8 cellular contexts compared by ENCODE assay signal in the genomic region with DNA sequence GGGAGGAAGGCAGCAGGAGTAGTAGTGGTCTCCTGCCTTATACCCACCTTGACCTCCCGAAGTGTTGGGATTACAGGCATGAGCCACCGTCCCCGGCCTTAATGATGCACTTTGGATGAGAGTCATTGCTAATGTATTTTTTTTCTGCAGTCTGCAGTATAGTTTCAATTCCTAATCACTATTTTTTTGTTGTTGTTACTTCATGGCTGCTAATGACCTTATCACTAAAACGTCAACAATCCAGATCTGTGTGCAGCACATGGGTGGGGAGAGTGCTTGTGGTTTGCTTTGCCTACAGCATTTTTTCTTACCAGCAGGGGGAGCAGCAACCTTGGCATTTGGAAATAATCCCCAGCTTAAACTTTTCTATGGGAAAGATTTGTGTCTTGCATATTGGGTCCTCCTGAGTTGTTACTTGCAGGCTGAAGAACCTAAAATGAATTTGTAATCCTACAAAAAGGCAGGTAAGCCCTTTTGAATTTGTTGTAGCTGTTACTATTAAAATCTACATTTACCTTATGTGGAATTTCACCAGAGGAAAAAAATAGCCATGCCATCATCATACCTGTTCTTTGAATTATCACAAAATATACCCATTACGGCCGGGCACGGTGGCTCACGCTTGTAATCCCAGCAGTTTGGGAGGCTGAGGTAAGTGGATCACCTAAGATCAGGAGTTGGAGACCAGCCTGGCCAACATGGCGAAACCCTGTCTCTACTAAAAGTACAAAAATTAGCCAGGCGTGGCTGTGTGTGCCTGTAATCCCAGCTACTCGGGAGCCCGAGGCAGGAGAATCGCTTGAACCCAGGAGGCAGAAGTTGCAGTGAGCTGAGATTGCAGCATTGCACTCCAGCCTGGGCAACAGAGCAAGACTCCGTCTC. TPM values are rescaled to one million over a fixed set of nuclear protein-coding genes. Genes with fewer than 3 reads are reported as not detected.
DNase-seq lines count a peak whose midpoint lies in the region; ATAC-seq, FAIRE-seq and TF ChIP-seq lines count a peak whose summit lies in the region.

No MANE protein-coding gene starts in this region.

- H3K9me3 ChIP-seq in HepG2 (ENCODE audit: low read length), result no peaks in the 10 kb centered on the region

- no peak overlapping the region for H3K4me2 ChIP-seq in HepG2 (ENCODE audit: low read depth, low read length)

- no peaks in the 10 kb centered on the region for H3K9me3 Mint-ChIP-seq in chondrocyte (ENCODE audit: low read depth)

- intact Hi-C loops in HepG2 (cut with micrococcal nuclease; ENCODE audit: unreplicated experiment), result loop anchor here (2.0 to 5.0 kb wide), 2 partner anchors 164 to 568 kb away; no protein-coding TSS in a partner anchor

- POLR2A ChIA-PET in HepG2 (lab: Yijun Ruan, JAX), result no interaction called here

- TF ChIP-seq RAD21 in HepG2 (CRISPR knock-in tag; IDR thresholded peaks at IDR 0.05), result peak; percentile 17; the same call in 1 of the 2 replicates

- peak; percentile 77 for ATAC-seq in HG02852 (IDR thresholded peaks at IDR 0.05; ENCODE audit: unreplicated experiment)
- peak; percentile 92 for ATAC-seq in HepG2

- no peaks in the 10 kb centered on the region for H3K36me3 Mint-ChIP-seq in chondrocyte (ENCODE audit: low read depth)

- no peaks in the 10 kb centered on the region for H3K4me1 ChIP-seq in HepG2 (ENCODE audit: insufficient read depth, low read length)

- no peak overlapping the region for H3K27ac Mint-ChIP-seq in chondrocyte (ENCODE audit: unreplicated experiment)

- no TSS peak for BruUV-seq in HepG2 (replicated peaks; lab: Mats Ljungman, UMichigan)

- CTCF ChIA-PET in HepG2 (lab: Yijun Ruan, JAX; ENCODE audit: low intra/inter-chr PET ratio, low total read pairs), result interaction anchor here (1.3 kb wide), 1 partner anchor 163 kb away, joined by 5 read pairs; no protein-coding TSS in a partner anchor

- 0 out of 5 replicates have a peak, but pooled peaks cover 0 to 3% of the 10 kb centered on the region in 2 experiments for H3K27me3 ChIP-seq in HepG2 (ENCODE audit: control insufficient read depth in 1 of 2, insufficient read depth in 2 of 2, low read length in 2 of 2)

- no peak overlapping the region for H2AFZ ChIP-seq in HepG2 (ENCODE audit: low read length)

- TF ChIP-seq POLR2A in HepG2 (IDR thresholded peaks at IDR 0.05; ENCODE audit: insufficient read depth in 1 of 2, low read depth in 2 of 2, low read length in 2 of 2), result no peak

- TF ChIP-seq CTCF in chondrocyte (IDR thresholded peaks at IDR 0.05), result peak; percentile 91
- TF ChIP-seq CTCF in HepG2 (CRISPR knock-in tag; IDR thresholded peaks at IDR 0.05), result peak; percentile 82

- peaks cover 6% of the 10 kb centered on the region for H3K4me1 Mint-ChIP-seq in chondrocyte (ENCODE audit: low read depth)

- peak; percentile 48 for FAIRE-seq in HepG2 (lab: Jason Lieb, UNC)

- H3K79me2 ChIP-seq in HepG2 (ENCODE audit: insufficient read depth, low read length), result no peaks in the 10 kb centered on the region

- 38% methylated on average over 12 of the region's 14 CpGs for WGBS in HepG2 (ENCODE audit: low lambda C conversion rate)

- TF ChIP-seq EP300 in HepG2 (IDR thresholded peaks at IDR 0.05; ENCODE audit: low read depth in 2 of 2, low read length in 2 of 2), result no peak
- no peak for TF ChIP-seq EP300 in HepG2 (CRISPR knock-in tag; IDR thresholded peaks at IDR 0.05; ENCODE audit: borderline replicate concordance)

- H3K36me3 ChIP-seq in HepG2 (replicated peaks in 1 of 2; ENCODE audit: control insufficient read depth in 1 of 2, insufficient read depth in 2 of 2, low read length in 2 of 2), result no peaks in the 10 kb centered on the region

- no peak overlapping the region for H3K4me3 Mint-ChIP-seq in chondrocyte (ENCODE audit: unreplicated experiment)

- peak; percentile 51 for DNase-seq in NCI-H1436 (lab: John Stamatoyannopoulos, UW)
- DNase-seq in NCI-H1436 treated with DMSO at 0.1 percent for 48 hours (lab: John Stamatoyannopoulos, UW), result no peak
- peak; percentile 66 for DNase-seq in NCI-H2227 (lab: John Stamatoyannopoulos, UW; ENCODE audit: unreplicated experiment)
- peak; percentile 73 to 86 for DNase-seq in activated CD4-positive, alpha-beta T cell treated with anti-CD3 and anti-CD28 coated beads for 24 hours (ENCODE audit: low read depth in 2 of 2)
- no peak for DNase-seq in chondrocyte (ENCODE audit: low spot score)
- peak; percentile 47 for DNase-seq in HepG2 (ENCODE audit: low spot score)
- DNase-seq in stimulated activated CD8-positive, alpha-beta memory T cell treated with anti-CD3 and anti-CD28 coated beads, Interleukin-12 subunit alpha, Interleukin-12 subunit beta, amount 100 ng/mL, for 24 hours (ENCODE audit: extremely low read depth), result peak; percentile 43

- H3K27ac ChIP-seq in HepG2 (ENCODE audit: extremely low read length, insufficient read depth, low read length), result no peak overlapping the region

- peaks cover 12% of the 10 kb centered on the region for H3K27me3 Mint-ChIP-seq in chondrocyte (ENCODE audit: low read depth)

- H4K20me1 ChIP-seq in HepG2 (ENCODE audit: insufficient read depth, low read length), result no peaks in the 10 kb centered on the region

- H3K4me3 ChIP-seq in HepG2 (replicated peaks in 1 of 3; ENCODE audit: insufficient read depth in 1 of 3, low read depth in 2 of 3, low read length in 3 of 3), result no peak overlapping the region

- H3K9ac ChIP-seq in HepG2 (ENCODE audit: insufficient read depth, low read depth, low read length), result no peak overlapping the region

- in situ Hi-C loops in HepG2 (cut with HindIII; ENCODE audit: extremely low pct_ligation_motif_present, low pct_unique_long_range_greater_than_20kb), result loop anchor here (10.0 to 25.0 kb wide), 4 partner anchors 166 to 1212 kb away; no protein-coding TSS in a partner anchor

RNA-seq across cellular contexts. Expression of gene MED7, which starts 6.3 kb away (rescaled TPM):
- total RNA-seq in chondrocyte (8.8 to 10.4 TPM (median 10.3 TPM) in 3 replicates), HepG2 (2016; rRNA removed; fragmentation: Illumina TruSeq; extraction: Trizol) (9.2 and 10.0 TPM in 2 replicates)
- total RNA-seq in HepG2 (2016; cell fraction: cytosol; rRNA removed; fragmentation: Illumina TruSeq; extraction: Trizol; ENCODE audit: low read depth), result 4.4 and 5.5 TPM in 2 replicates
- 9.1 and 11.9 TPM in 2 replicates for total RNA-seq in HepG2 (2016; cell fraction: insoluble cytoplasmic fraction; rRNA removed; fragmentation: Illumina TruSeq; extraction: Trizol)
- 5.1 and 6.2 TPM in 2 replicates for total RNA-seq in HepG2 (2016; cell fraction: membrane; rRNA removed; fragmentation: Illumina TruSeq; extraction: Trizol)
- 8.1 and 8.9 TPM in 2 replicates for total RNA-seq in HepG2 (2016; cell fraction: nucleus; rRNA removed; fragmentation: Illumina TruSeq; extraction: Trizol)
- 9.2 and 9.4 TPM in 2 replicates for polyA plus RNA-seq in HepG2 (2011; rRNA removed)
- polyA plus RNA-seq in HepG2 (2011; cell fraction: cytosol; rRNA removed), result 3.4 and 5.4 TPM in 2 replicates
- polyA plus RNA-seq in HepG2 (2011; cell fraction: nucleus; rRNA removed), result 3.1 and 5.6 TPM in 2 replicates
- polyA plus RNA-seq in HepG2 (2012), result 8.0 and 8.8 TPM in 2 replicates
- polyA plus RNA-seq in HepG2 (2016; cell fraction: cytosol; fragmentation: Illumina TruSeq; extraction: Trizol; ENCODE audit: low read depth), result 3.9 and 4.0 TPM in 2 replicates
- 10.5 and 10.9 TPM in 2 replicates for polyA plus RNA-seq in HepG2 (2016; cell fraction: insoluble cytoplasmic fraction; fragmentation: Illumina TruSeq; extraction: Trizol; ENCODE audit: low read depth)
- 3.2 and 4.6 TPM in 2 replicates for polyA plus RNA-seq in HepG2 (2016; cell fraction: membrane; fragmentation: Illumina TruSeq; extraction: Trizol; ENCODE audit: low read depth)
- polyA plus RNA-seq in HepG2 (2016; cell fraction: nucleus; fragmentation: Illumina TruSeq; extraction: Trizol; ENCODE audit: insufficient read depth, low read depth), result 10.6 and 11.6 TPM in 2 replicates
- 3.2 and 3.3 TPM in 2 replicates for polyA minus RNA-seq in HepG2 (2011; rRNA and poly(A)+ RNA removed; ENCODE audit: low replicate concordance)
- 3.9 and 4.7 TPM in 2 replicates for polyA minus RNA-seq in HepG2 (2011; cell fraction: cytosol; rRNA and poly(A)+ RNA removed)
- polyA minus RNA-seq in HepG2 (2011; cell fraction: nucleus; rRNA and poly(A)+ RNA removed), result 12.6 and 17.8 TPM in 2 replicates

RNA-seq across cellular contexts. Expression of gene GARIN3, which starts 17.1 kb away (rescaled TPM):
- total RNA-seq in chondrocyte, result not detected in 3 replicates
- total RNA-seq in HepG2 (2016; rRNA removed; fragmentation: Illumina TruSeq; extraction: Trizol), result not detected in 2 replicates
- total RNA-seq in HepG2 (2016; cell fraction: cytosol; rRNA removed; fragmentation: Illumina TruSeq; extraction: Trizol; ENCODE audit: low read depth), result not detected in 2 replicates
- not detected in 2 replicates for total RNA-seq in HepG2 (2016; cell fraction: insoluble cytoplasmic fraction; rRNA removed; fragmentation: Illumina TruSeq; extraction: Trizol)
- not detected in 2 replicates for total RNA-seq in HepG2 (2016; cell fraction: membrane; rRNA removed; fragmentation: Illumina TruSeq; extraction: Trizol)
- not detected in 2 replicates for total RNA-seq in HepG2 (2016; cell fraction: nucleus; rRNA removed; fragmentation: Illumina TruSeq; extraction: Trizol)
- polyA plus RNA-seq in HepG2 (2011; rRNA removed), result not detected in 2 replicates
- polyA plus RNA-seq in HepG2 (2011; cell fraction: cytosol; rRNA removed), result not detected in 2 replicates
- not detected in 2 replicates for polyA plus RNA-seq in HepG2 (2011; cell fraction: nucleus; rRNA removed)
- polyA plus RNA-seq in HepG2 (2012), result not detected in 2 replicates
- polyA plus RNA-seq in HepG2 (2016; cell fraction: cytosol; fragmentation: Illumina TruSeq; extraction: Trizol; ENCODE audit: low read depth), result not detected in 2 replicates
- polyA plus RNA-seq in HepG2 (2016; cell fraction: insoluble cytoplasmic fraction; fragmentation: Illumina TruSeq; extraction: Trizol; ENCODE audit: low read depth), result not detected in 2 replicates
- polyA plus RNA-seq in HepG2 (2016; cell fraction: membrane; fragmentation: Illumina TruSeq; extraction: Trizol; ENCODE audit: low read depth), result not detected in 2 replicates
- polyA plus RNA-seq in HepG2 (2016; cell fraction: nucleus; fragmentation: Illumina TruSeq; extraction: Trizol; ENCODE audit: insufficient read depth, low read depth), result not detected in 2 replicates
- polyA minus RNA-seq in HepG2 (2011; rRNA and poly(A)+ RNA removed; ENCODE audit: low replicate concordance), result not detected in 2 replicates
- not detected in 2 replicates for polyA minus RNA-seq in HepG2 (2011; cell fraction: cytosol; rRNA and poly(A)+ RNA removed)
- not detected in 2 replicates for polyA minus RNA-seq in HepG2 (2011; cell fraction: nucleus; rRNA and poly(A)+ RNA removed)

RNA-seq across cellular contexts. Expression of gene ITK, which starts 31.7 kb away (rescaled TPM):
- total RNA-seq in chondrocyte, result not detected in 3 replicates
- not detected in 2 replicates for total RNA-seq in HepG2 (2016; rRNA removed; fragmentation: Illumina TruSeq; extraction: Trizol)
- total RNA-seq in HepG2 (2016; cell fraction: cytosol; rRNA removed; fragmentation: Illumina TruSeq; extraction: Trizol; ENCODE audit: low read depth), result not detected in 2 replicates
- total RNA-seq in HepG2 (2016; cell fraction: insoluble cytoplasmic fraction; rRNA removed; fragmentation: Illumina TruSeq; extraction: Trizol), result not detected in 2 replicates
- not detected in 2 replicates for total RNA-seq in HepG2 (2016; cell fraction: membrane; rRNA removed; fragmentation: Illumina TruSeq; extraction: Trizol)
- total RNA-seq in HepG2 (2016; cell fraction: nucleus; rRNA removed; fragmentation: Illumina TruSeq; extraction: Trizol), result not detected in 2 replicates
- 0.01 TPM in 1 of 2 replicates, not detected in the other for polyA plus RNA-seq in HepG2 (2011; rRNA removed)
- polyA plus RNA-seq in HepG2 (2011; cell fraction: cytosol; rRNA removed), result not detected in 2 replicates
- polyA plus RNA-seq in HepG2 (2011; cell fraction: nucleus; rRNA removed), result not detected in 2 replicates
- not detected in 2 replicates for polyA plus RNA-seq in HepG2 (2012)
- not detected in 2 replicates for polyA plus RNA-seq in HepG2 (2016; cell fraction: cytosol; fragmentation: Illumina TruSeq; extraction: Trizol; ENCODE audit: low read depth)
- not detected in 2 replicates for polyA plus RNA-seq in HepG2 (2016; cell fraction: insoluble cytoplasmic fraction; fragmentation: Illumina TruSeq; extraction: Trizol; ENCODE audit: low read depth)
- polyA plus RNA-seq in HepG2 (2016; cell fraction: membrane; fragmentation: Illumina TruSeq; extraction: Trizol; ENCODE audit: low read depth), result not detected in 2 replicates
- not detected in 2 replicates for polyA plus RNA-seq in HepG2 (2016; cell fraction: nucleus; fragmentation: Illumina TruSeq; extraction: Trizol; ENCODE audit: insufficient read depth, low read depth)
- polyA minus RNA-seq in HepG2 (2011; rRNA and poly(A)+ RNA removed; ENCODE audit: low replicate concordance), result not detected in 2 replicates
- polyA minus RNA-seq in HepG2 (2011; cell fraction: cytosol; rRNA and poly(A)+ RNA removed), result not detected in 2 replicates
- polyA minus RNA-seq in HepG2 (2011; cell fraction: nucleus; rRNA and poly(A)+ RNA removed), result not detected in 2 replicates

RNA-seq across cellular contexts. Expression of gene HAVCR2, which starts 40.1 kb away (rescaled TPM):
- 0.28 to 0.35 TPM in 2 of 3 replicates, not detected in the other for total RNA-seq in chondrocyte
- total RNA-seq in HepG2 (2016; rRNA removed; fragmentation: Illumina TruSeq; extraction: Trizol), result 0.07 TPM in 1 of 2 replicates, not detected in the other
- not detected in 2 replicates for total RNA-seq in HepG2 (2016; cell fraction: cytosol; rRNA removed; fragmentation: Illumina TruSeq; extraction: Trizol; ENCODE audit: low read depth)
- not detected in 2 replicates for total RNA-seq in HepG2 (2016; cell fraction: insoluble cytoplasmic fraction; rRNA removed; fragmentation: Illumina TruSeq; extraction: Trizol)
- not detected in 2 replicates for total RNA-seq in HepG2 (2016; cell fraction: membrane; rRNA removed; fragmentation: Illumina TruSeq; extraction: Trizol)
- 0.13 TPM in 1 of 2 replicates, not detected in the other for total RNA-seq in HepG2 (2016; cell fraction: nucleus; rRNA removed; fragmentation: Illumina TruSeq; extraction: Trizol)
- polyA plus RNA-seq in HepG2 (2011; rRNA removed), result 0.16 and 1.4 TPM in 2 replicates
- 0.23 and 0.74 TPM in 2 replicates for polyA plus RNA-seq in HepG2 (2011; cell fraction: cytosol; rRNA removed)
- polyA plus RNA-seq in HepG2 (2011; cell fraction: nucleus; rRNA removed), result 0.13 and 1.2 TPM in 2 replicates
- 0.48 and 0.51 TPM in 2 replicates for polyA plus RNA-seq in HepG2 (2012)
- polyA plus RNA-seq in HepG2 (2016; cell fraction: cytosol; fragmentation: Illumina TruSeq; extraction: Trizol; ENCODE audit: low read depth), result not detected in 2 replicates
- polyA plus RNA-seq in HepG2 (2016; cell fraction: insoluble cytoplasmic fraction; fragmentation: Illumina TruSeq; extraction: Trizol; ENCODE audit: low read depth), result 0.08 and 0.16 TPM in 2 replicates
- not detected in 2 replicates for polyA plus RNA-seq in HepG2 (2016; cell fraction: membrane; fragmentation: Illumina TruSeq; extraction: Trizol; ENCODE audit: low read depth)
- 0.15 and 0.30 TPM in 2 replicates for polyA plus RNA-seq in HepG2 (2016; cell fraction: nucleus; fragmentation: Illumina TruSeq; extraction: Trizol; ENCODE audit: insufficient read depth, low read depth)
- 0.08 and 0.26 TPM in 2 replicates for polyA minus RNA-seq in HepG2 (2011; rRNA and poly(A)+ RNA removed; ENCODE audit: low replicate concordance)
- polyA minus RNA-seq in HepG2 (2011; cell fraction: cytosol; rRNA and poly(A)+ RNA removed), result 0.89 TPM in 1 of 2 replicates, not detected in the other
- 0.39 and 2.4 TPM in 2 replicates for polyA minus RNA-seq in HepG2 (2011; cell fraction: nucleus; rRNA and poly(A)+ RNA removed)

Comparison
In these comparisons a context has a peak if more than half of its experiments do, and no peak if none do; other contexts are left out.
1. DNase-seq: peak in NCI-H1436 (single experiment), NCI-H2227 (single experiment), activated CD4-positive, alpha-beta T cell treated with anti-CD3 and anti-CD28 coated beads for 24 hours (2 of 2), HepG2 (single experiment) and stimulated activated CD8-positive, alpha-beta memory T cell treated with anti-CD3 and anti-CD28 coated beads, Interleukin-12 subunit alpha, Interleukin-12 subunit beta, amount 100 ng/mL, for 24 hours (single experiment); none in NCI-H1436 treated with DMSO at 0.1 percent for 48 hours (single experiment) and chondrocyte (single experiment).